ENCODE assay signal across 1 cellular context in genomic region chr2:207847098-207847806, GRCh38.
TF ChIP-seq lines count a peak whose summit lies in the region.

No MANE protein-coding gene starts in this region.

TF ChIP-seq in HepG2, 621 proteins besides CTCF, POLR2A, EP300 and RAD21 (continued from another document and continues in another):
- peak; percentile 96 for TF ChIP-seq ARID5B (CRISPR knock-in tag; IDR thresholded peaks at IDR 0.05)
- peak; percentile 92 for TF ChIP-seq HNF4A (CRISPR knock-in tag; IDR thresholded peaks at IDR 0.05)
- TF ChIP-seq SMARCC2 (IDR thresholded peaks at IDR 0.05) = no peak
- 0 out of 2 replicates have a peak, but pooled peaks have one; percentile 70 for TF ChIP-seq ZSCAN20 (CRISPR knock-in tag; IDR thresholded peaks at IDR 0.05; ENCODE audit: borderline replicate concordance)
- TF ChIP-seq ZNF766 (CRISPR knock-in tag; IDR thresholded peaks at IDR 0.05; ENCODE audit: borderline replicate concordance) = 0 out of 2 replicates have a peak, but pooled peaks have one; percentile 34
- TF ChIP-seq TOE1 (CRISPR knock-in tag; IDR thresholded peaks at IDR 0.05) = 0 out of 2 replicates have a peak, but pooled peaks have one; percentile 25
- no peak for TF ChIP-seq ZNF543 (CRISPR knock-in tag; IDR thresholded peaks at IDR 0.05)
- TF ChIP-seq, protein P1, sequence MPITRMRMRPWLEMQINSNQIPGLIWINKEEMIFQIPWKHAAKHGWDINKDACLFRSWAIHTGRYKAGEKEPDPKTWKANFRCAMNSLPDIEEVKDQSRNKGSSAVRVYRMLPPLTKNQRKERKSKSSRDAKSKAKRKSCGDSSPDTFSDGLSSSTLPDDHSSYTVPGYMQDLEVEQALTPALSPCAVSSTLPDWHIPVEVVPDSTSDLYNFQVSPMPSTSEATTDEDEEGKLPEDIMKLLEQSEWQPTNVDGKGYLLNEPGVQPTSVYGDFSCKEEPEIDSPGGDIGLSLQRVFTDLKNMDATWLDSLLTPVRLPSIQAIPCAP (CRISPR knock-in tag; IDR thresholded peaks at IDR 0.05; ENCODE audit: low read depth) = no peak
- no peak for TF ChIP-seq ZNF468 (CRISPR knock-in tag; IDR thresholded peaks at IDR 0.05)
- TF ChIP-seq USF2 (IDR thresholded peaks at IDR 0.05; ENCODE audit: low read depth, low read length) = no peak; the same call in 1 of the 2 replicates
- TF ChIP-seq USF2 (CRISPR knock-in tag; IDR thresholded peaks at IDR 0.05; ENCODE audit: borderline replicate concordance) = no peak
- TF ChIP-seq TFAP4 (IDR thresholded peaks at IDR 0.05; ENCODE audit: borderline replicate concordance, low read depth) = peak; percentile 59; the same call in 1 of the 2 replicates
- TF ChIP-seq NCOA1 (CRISPR knock-in tag; IDR thresholded peaks at IDR 0.05) = 0 out of 2 replicates have a peak, but pooled peaks have one; percentile 21
- no peak for TF ChIP-seq ZNF10 (CRISPR knock-in tag; IDR thresholded peaks at IDR 0.05; ENCODE audit: borderline replicate concordance, low read depth)
- TF ChIP-seq TARDBP (CRISPR knock-in tag; IDR thresholded peaks at IDR 0.05) = peak; percentile 88
- TF ChIP-seq, protein P2, sequence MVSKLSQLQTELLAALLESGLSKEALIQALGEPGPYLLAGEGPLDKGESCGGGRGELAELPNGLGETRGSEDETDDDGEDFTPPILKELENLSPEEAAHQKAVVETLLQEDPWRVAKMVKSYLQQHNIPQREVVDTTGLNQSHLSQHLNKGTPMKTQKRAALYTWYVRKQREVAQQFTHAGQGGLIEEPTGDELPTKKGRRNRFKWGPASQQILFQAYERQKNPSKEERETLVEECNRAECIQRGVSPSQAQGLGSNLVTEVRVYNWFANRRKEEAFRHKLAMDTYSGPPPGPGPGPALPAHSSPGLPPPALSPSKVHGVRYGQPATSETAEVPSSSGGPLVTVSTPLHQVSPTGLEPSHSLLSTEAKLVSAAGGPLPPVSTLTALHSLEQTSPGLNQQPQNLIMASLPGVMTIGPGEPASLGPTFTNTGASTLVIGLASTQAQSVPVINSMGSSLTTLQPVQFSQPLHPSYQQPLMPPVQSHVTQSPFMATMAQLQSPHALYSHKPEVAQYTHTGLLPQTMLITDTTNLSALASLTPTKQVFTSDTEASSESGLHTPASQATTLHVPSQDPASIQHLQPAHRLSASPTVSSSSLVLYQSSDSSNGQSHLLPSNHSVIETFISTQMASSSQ (IDR thresholded peaks at IDR 0.05; ENCODE audit: low read depth) = peak; percentile 91
- TF ChIP-seq, protein P2 (CRISPR knock-in tag; IDR thresholded peaks at IDR 0.05; ENCODE audit: borderline replicate concordance) = peak; percentile 95
- peak; percentile 57; the same call in 1 of the 2 replicates for TF ChIP-seq KLF11 (CRISPR knock-in tag; IDR thresholded peaks at IDR 0.05)
- no peak for TF ChIP-seq BATF2 (CRISPR knock-in tag; IDR thresholded peaks at IDR 0.05)
- TF ChIP-seq ZNF264 (CRISPR knock-in tag; IDR thresholded peaks at IDR 0.05) = peak; percentile 44
- TF ChIP-seq ARNTL (CRISPR knock-in tag; IDR thresholded peaks at IDR 0.05) = peak; percentile 92
- TF ChIP-seq, protein P3, sequence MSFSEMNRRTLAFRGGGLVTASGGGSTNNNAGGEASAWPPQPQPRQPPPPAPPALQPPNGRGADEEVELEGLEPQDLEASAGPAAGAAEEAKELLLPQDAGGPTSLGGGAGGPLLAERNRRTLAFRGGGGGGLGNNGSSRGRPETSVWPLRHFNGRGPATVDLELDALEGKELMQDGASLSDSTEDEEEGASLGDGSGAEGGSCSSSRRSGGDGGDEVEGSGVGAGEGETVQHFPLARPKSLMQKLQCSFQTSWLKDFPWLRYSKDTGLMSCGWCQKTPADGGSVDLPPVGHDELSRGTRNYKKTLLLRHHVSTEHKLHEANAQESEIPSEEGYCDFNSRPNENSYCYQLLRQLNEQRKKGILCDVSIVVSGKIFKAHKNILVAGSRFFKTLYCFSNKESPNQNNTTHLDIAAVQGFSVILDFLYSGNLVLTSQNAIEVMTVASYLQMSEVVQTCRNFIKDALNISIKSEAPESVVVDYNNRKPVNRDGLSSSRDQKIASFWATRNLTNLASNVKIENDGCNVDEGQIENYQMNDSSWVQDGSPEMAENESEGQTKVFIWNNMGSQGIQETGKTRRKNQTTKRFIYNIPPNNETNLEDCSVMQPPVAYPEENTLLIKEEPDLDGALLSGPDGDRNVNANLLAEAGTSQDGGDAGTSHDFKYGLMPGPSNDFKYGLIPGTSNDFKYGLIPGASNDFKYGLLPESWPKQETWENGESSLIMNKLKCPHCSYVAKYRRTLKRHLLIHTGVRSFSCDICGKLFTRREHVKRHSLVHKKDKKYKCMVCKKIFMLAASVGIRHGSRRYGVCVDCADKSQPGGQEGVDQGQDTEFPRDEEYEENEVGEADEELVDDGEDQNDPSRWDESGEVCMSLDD (CRISPR knock-in tag; IDR thresholded peaks at IDR 0.05; ENCODE audit: borderline replicate concordance) = peak; percentile 69
- TF ChIP-seq MLX (CRISPR knock-in tag; IDR thresholded peaks at IDR 0.05) = peak; percentile 96
- peak; percentile 88; the same call in 1 of the 2 replicates for TF ChIP-seq MEIS2 (CRISPR knock-in tag; IDR thresholded peaks at IDR 0.05)
- TF ChIP-seq ASH2L (IDR thresholded peaks at IDR 0.05; ENCODE audit: insufficient read length, low read depth, low read length) = peak; percentile 93
- peak; percentile 96 for TF ChIP-seq SOX5 (CRISPR knock-in tag; IDR thresholded peaks at IDR 0.05; ENCODE audit: borderline replicate concordance)
- no peak for TF ChIP-seq PHB2 (IDR thresholded peaks at IDR 0.05; ENCODE audit: partially characterized antibody)
- TF ChIP-seq TEAD3 (CRISPR knock-in tag; optimal IDR thresholded peaks at IDR 0.05; ENCODE audit: borderline replicate concordance) = peak; percentile 93
- no peak for TF ChIP-seq ZNF549 (CRISPR knock-in tag; IDR thresholded peaks at IDR 0.05)
- TF ChIP-seq REL (CRISPR knock-in tag; conservative IDR thresholded peaks at IDR 0.05) = no peak
- TF ChIP-seq ZNF720 (CRISPR knock-in tag; IDR thresholded peaks at IDR 0.05) = no peak
- TF ChIP-seq ATF1 (CRISPR knock-in tag; IDR thresholded peaks at IDR 0.05) = peak; percentile 58; the same call in 1 of the 2 replicates
- TF ChIP-seq PRDM10 (CRISPR knock-in tag; IDR thresholded peaks at IDR 0.05; ENCODE audit: low read depth) = no peak
- no peak for TF ChIP-seq ZNF274 (CRISPR knock-in tag; IDR thresholded peaks at IDR 0.05)
- peak; percentile 60 for TF ChIP-seq GATAD1 (CRISPR knock-in tag; IDR thresholded peaks at IDR 0.05)
- TF ChIP-seq ZNF740 (CRISPR knock-in tag; IDR thresholded peaks at IDR 0.05) = 0 out of 2 replicates have a peak, but pooled peaks have one; percentile 58
- peak; percentile 97 for TF ChIP-seq RARA (CRISPR knock-in tag; IDR thresholded peaks at IDR 0.05)
- TF ChIP-seq ZMYM4 (CRISPR knock-in tag; IDR thresholded peaks at IDR 0.05) = peak; percentile 32; the same call in 1 of the 2 replicates
